18 cellular contexts compared by ENCODE assay signal in the genomic region with DNA sequence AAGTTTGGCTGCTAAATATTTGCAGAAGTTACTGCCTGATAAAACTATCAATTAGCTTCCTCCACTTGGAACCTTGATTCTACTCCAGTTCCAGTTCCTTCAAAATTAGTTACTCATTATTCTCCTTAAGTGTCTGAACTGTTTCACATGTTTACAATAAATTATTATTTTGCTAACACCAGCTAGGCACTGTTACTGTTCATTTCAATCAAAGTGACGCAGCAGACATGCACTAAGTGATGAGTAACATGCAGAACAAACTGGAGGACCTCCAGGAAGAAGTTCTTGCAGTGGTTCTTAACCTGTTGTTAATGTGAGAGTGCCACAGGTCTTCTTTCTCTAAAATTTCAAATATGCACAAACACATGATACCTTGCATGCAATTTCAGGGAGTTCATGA.
"Had no signal": no experiment of that assay in that cellular context is flagged by ENCODE, and none has a peak within 500 bp of the region (broad histone marks: within the 10 kb centered on the region; RNA-seq: fewer than 3 reads in every experiment).

No MANE protein-coding gene starts in this region.

- H3K9me3 Mint-ChIP-seq: activated CD4-positive, alpha-beta T cell treated with anti-CD3 and anti-CD28 coated beads, Interleukin-2, amount 10 ng/mL, durations not matched to agents 7 days and 5 days; neural crest cell; T-helper 2 cell treated with Interferon-gamma antibody and Interleukin-4, amounts not matched to agents 5 μg/mL and 100 μg/mL, for 36 hours had no signal

- H3K36me3 Mint-ChIP-seq: activated naive CD8-positive, alpha-beta T cell; stimulated activated memory B cell treated with anti-CD40 and anti-IgM and Interleukin-4, amounts not matched to agents 10 μg/mL and 1 μg/mL and 100 μg/mL, for 72 hours had no signal

- H3K4me3 Mint-ChIP-seq: activated CD4-positive, alpha-beta T cell treated with anti-CD3 and anti-CD28 coated beads, Interleukin-2, amount 10 ng/mL, durations not matched to agents 7 days and 5 days; activated naive CD8-positive, alpha-beta T cell; activated T-cell treated with anti-CD3 and anti-CD28 coated beads, Interleukin-2, amount 50 U/mL, for 72 hours; effector memory CD8-positive, alpha-beta T cell; neural crest cell; stimulated activated memory B cell treated with anti-CD40 and anti-IgM and Interleukin-4, amounts not matched to agents 10 μg/mL and 1 μg/mL and 100 μg/mL, for 72 hours; T-helper 2 cell treated with Interferon-gamma antibody and Interleukin-4, amounts not matched to agents 5 μg/mL and 100 μg/mL, for 36 hours had no signal

- H3K36me3 ChIP-seq: gastroesophageal sphincter, heart right ventricle, ovary had no signal

- H3K27me3 Mint-ChIP-seq: activated CD4-positive, alpha-beta T cell treated with anti-CD3 and anti-CD28 coated beads, Interleukin-2, amount 10 ng/mL, durations not matched to agents 7 days and 5 days; activated naive CD8-positive, alpha-beta T cell; effector memory CD8-positive, alpha-beta T cell; stimulated activated memory B cell treated with anti-CD40 and anti-IgM and Interleukin-4, amounts not matched to agents 10 μg/mL and 1 μg/mL and 100 μg/mL, for 72 hours had no signal

- DNase-seq: activated CD4-positive, alpha-beta T cell treated with anti-CD3 and anti-CD28 coated beads, Interleukin-2, amount 10 ng/mL, durations not matched to agents 7 days and 5 days; activated CD8-positive, alpha-beta memory T cell treated with anti-CD3 and anti-CD28 coated beads, Interleukin-2, amount 50 U/mL, for 48 hours; activated gamma-delta T cell treated with Interleukin-2 at 50 U/mL for 16 hours; activated T-cell treated with anti-CD3 and anti-CD28 coated beads, Interleukin-2, amount 50 U/mL, for 72 hours; amygdala; dermis blood vessel endothelial cell; effector memory CD8-positive, alpha-beta T cell; heart right ventricle; ovary; stimulated activated CD4-positive, alpha-beta T cell treated with anti-CD3 and anti-CD28 coated beads, Interleukin-12 subunit alpha, Interleukin-12 subunit beta, amount 100 ng/mL, for 4 hours had no signal

- FAIRE-seq: islet of Langerhans had no signal

- H3K27ac ChIP-seq: epithelial cell of prostate, gastroesophageal sphincter, heart right ventricle, ovary had no signal

- H3K27me3 ChIP-seq: gastroesophageal sphincter, heart right ventricle, ovary had no signal

- ATAC-seq: activated T-cell treated with anti-CD3 and anti-CD28 coated beads, Interleukin-2, amount 50 U/mL, for 72 hours; effector memory CD8-positive, alpha-beta T cell; gastroesophageal sphincter; heart right ventricle; left lobe of liver; stimulated activated memory B cell treated with anti-CD40 and anti-IgM and Interleukin-4, amounts not matched to agents 10 μg/mL and 1 μg/mL and 100 μg/mL, for 72 hours had no signal

- H3K9me3 ChIP-seq: gastroesophageal sphincter, heart right ventricle, ovary had no signal

- H3K4me1 Mint-ChIP-seq: activated CD4-positive, alpha-beta T cell treated with anti-CD3 and anti-CD28 coated beads, Interleukin-2, amount 10 ng/mL, durations not matched to agents 7 days and 5 days; neural crest cell; stimulated activated memory B cell treated with anti-CD40 and anti-IgM and Interleukin-4, amounts not matched to agents 10 μg/mL and 1 μg/mL and 100 μg/mL, for 72 hours had no signal

- H3K4me1 ChIP-seq: heart right ventricle had no signal

- H3K27ac Mint-ChIP-seq: activated CD4-positive, alpha-beta T cell treated with anti-CD3 and anti-CD28 coated beads, Interleukin-2, amount 10 ng/mL, durations not matched to agents 7 days and 5 days; activated naive CD8-positive, alpha-beta T cell; activated T-cell treated with anti-CD3 and anti-CD28 coated beads, Interleukin-2, amount 50 U/mL, for 72 hours; effector memory CD8-positive, alpha-beta T cell; stimulated activated memory B cell treated with anti-CD40 and anti-IgM and Interleukin-4, amounts not matched to agents 10 μg/mL and 1 μg/mL and 100 μg/mL, for 72 hours; T-helper 2 cell treated with Interferon-gamma antibody and Interleukin-4, amounts not matched to agents 5 μg/mL and 100 μg/mL, for 36 hours had no signal

- H3K4me3 ChIP-seq: gastroesophageal sphincter, heart right ventricle, ovary had no signal
